Comparison of ENCODE assay signal across 1 cellular context in genomic region chr17:77957215-77957868, GRCh38.
TF ChIP-seq lines count a peak whose summit lies in the region.

No MANE protein-coding gene starts in this region.

TF ChIP-seq in GM23338, 12 proteins besides CTCF, POLR2A, EP300 and RAD21 (continued from another document):
- no peak for TF ChIP-seq ZNF462 (CRISPR knock-in tag; IDR thresholded peaks at IDR 0.05)
TF ChIP-seq in GM23338: peak in this region for 2.
